18 cellular contexts compared by ENCODE assay signal in genomic region chr20:49420811-49421295, GRCh38.
DNase-seq lines count a peak whose midpoint lies in the region; ATAC-seq, FAIRE-seq and TF ChIP-seq lines count a peak whose summit lies in the region.
"Had no signal": no experiment of that assay in that cellular context is flagged by ENCODE, and none has a peak within 500 bp of the region (broad histone marks: within the 10 kb centered on the region; RNA-seq: fewer than 3 reads in every experiment).

No MANE protein-coding gene starts in this region.

- no peak overlapping the region for H3K23ac ChIP-seq in mesendoderm (ENCODE audit: low read length)

- H3K36me3 ChIP-seq in HepG2 (replicated peaks in 1 of 2; ENCODE audit: control insufficient read depth in 1 of 2, insufficient read depth in 2 of 2, low read length in 2 of 2) (no peaks in the 10 kb centered on the region), stomach (no peaks in the 10 kb centered on the region), mesendoderm (ENCODE audit: control insufficient read depth, insufficient read depth, low read length) (no peaks in the 10 kb centered on the region)
- H3K36me3 ChIP-seq: adrenal gland had no signal

- H4K5ac ChIP-seq in mesendoderm (ENCODE audit: low read length), result no peak overlapping the region

- H3K9me3 ChIP-seq in HepG2 (ENCODE audit: low read length) (no peaks in the 10 kb centered on the region), stomach (no peaks in the 10 kb centered on the region)
- H3K9me3 ChIP-seq: adrenal gland had no signal

- H3K4me3 ChIP-seq in epithelial cell of proximal tubule (ENCODE audit: low read depth, low read length) (no peak overlapping the region), HepG2 (replicated peaks in 1 of 3; ENCODE audit: insufficient read depth in 1 of 3, low read depth in 2 of 3, low read length in 3 of 3) (no peak overlapping the region), stomach (no peak overlapping the region), mesendoderm (ENCODE audit: low read length) (no peak overlapping the region)
- H3K4me3 ChIP-seq: adrenal gland had no signal

- no peak overlapping the region for H2BK15ac ChIP-seq in mesendoderm (replicated peaks; ENCODE audit: low read depth)

- no peak overlapping the region for H3K4ac ChIP-seq in mesendoderm (ENCODE audit: low read depth, low read length)

- no peak overlapping the region for H3K18ac ChIP-seq in mesendoderm (ENCODE audit: low read length)

- CTCF ChIA-PET in HepG2 (lab: Yijun Ruan, JAX; ENCODE audit: low intra/inter-chr PET ratio, low total read pairs), result no interaction called here

- H2BK5ac ChIP-seq in mesendoderm (ENCODE audit: low read length), result no peak overlapping the region

- intact Hi-C loops in HepG2 (cut with micrococcal nuclease; ENCODE audit: unreplicated experiment) (no loop called here), stomach (cut with DNase I; ENCODE audit: low total_unique reads) (no loop called here)

- DNase-seq in amniotic epithelial cell (ENCODE audit: low read depth) (peak; percentile 15), epithelial cell of proximal tubule (ENCODE audit: low read depth) (peak; percentile 70), HepG2 (ENCODE audit: low spot score) (no peak), stomach (no peak), mesendoderm (no peak), globus pallidus (ENCODE audit: low spot score) (no peak), AG20443 (ENCODE audit: low spot score) (no peak)
- DNase-seq: activated CD4-positive, CD25-positive, alpha-beta regulatory T cell; activated CD8-positive, alpha-beta T cell treated with anti-CD3 and anti-CD28 coated beads, Interleukin-2, amount 10 ng/mL, durations not matched to agents 7 days and 5 days; adrenal gland; COR-L47; HFFc6; NCI-H1694 treated with DMSO at 0.1 percent for 48 hours; NCI-H345; SHP77 treated with DMSO at 0.1 percent for 48 hours; T-helper 17 cell had no signal

- H2AK5ac ChIP-seq in mesendoderm (ENCODE audit: low read length), result no peak overlapping the region

- H3K4me1 ChIP-seq in HepG2 (ENCODE audit: insufficient read depth, low read length), result no peaks in the 10 kb centered on the region
- H3K4me1 ChIP-seq in stomach, result peaks cover 7 to 48% (median 32%) of the 10 kb centered on the region in 4 donors
- no peaks in the 10 kb centered on the region for H3K4me1 ChIP-seq in mesendoderm (ENCODE audit: control insufficient read depth, low read depth, low read length)
- H3K4me1 ChIP-seq: adrenal gland had no signal

- no peak for FAIRE-seq in HepG2 (lab: Jason Lieb, UNC)
- FAIRE-seq: frontal cortex had no signal

- no TSS peak for BruUV-seq in HepG2 (replicated peaks; lab: Mats Ljungman, UMichigan)

- no peak for TF ChIP-seq CTCF in epithelial cell of proximal tubule (conservative IDR thresholded peaks at IDR 0.05; ENCODE audit: low read depth, low read length)
- no peak for TF ChIP-seq CTCF in HepG2 (CRISPR knock-in tag; IDR thresholded peaks at IDR 0.05)
- no peak for TF ChIP-seq CTCF in stomach (IDR thresholded peaks at IDR 0.05)

- H3K27me3 ChIP-seq in HepG2 (ENCODE audit: control insufficient read depth in 1 of 2, insufficient read depth in 2 of 2, low read length in 2 of 2) (peaks cover 0 to 15% of the 10 kb centered on the region in 2 experiments; a peak in 1 of 5 replicates), stomach (no peaks in the 10 kb centered on the region), mesendoderm (ENCODE audit: insufficient read depth, low read length, poor library complexity) (no peaks in the 10 kb centered on the region)
- H3K27me3 ChIP-seq: adrenal gland had no signal

- TF ChIP-seq POLR2A in HepG2 (IDR thresholded peaks at IDR 0.05; ENCODE audit: insufficient read depth in 1 of 2, low read depth in 2 of 2, low read length in 2 of 2) (no peak), stomach (IDR thresholded peaks at IDR 0.05) (no peak)

- no peaks in the 10 kb centered on the region for H3K79me2 ChIP-seq in HepG2 (ENCODE audit: insufficient read depth, low read length)
- H3K79me2 ChIP-seq in mesendoderm (ENCODE audit: control insufficient read depth, insufficient read depth, low read length), result no peaks in the 10 kb centered on the region

- TF ChIP-seq RAD21 in HepG2 (CRISPR knock-in tag; IDR thresholded peaks at IDR 0.05), result no peak

- no peaks in the 10 kb centered on the region for H3K79me1 ChIP-seq in mesendoderm (ENCODE audit: low read length)

- ATAC-seq in HepG2 (no peak), GM21367 (IDR thresholded peaks at IDR 0.05; ENCODE audit: unreplicated experiment) (no peak)
- ATAC-seq: activated CD8-positive, alpha-beta T cell treated with anti-CD3 and anti-CD28 coated beads, Interleukin-2, amount 10 ng/mL, durations not matched to agents 7 days and 5 days; T-helper 17 cell had no signal

- H3K9ac ChIP-seq in HepG2 (ENCODE audit: insufficient read depth, low read depth, low read length) (no peak overlapping the region), mesendoderm (ENCODE audit: low read length) (no peak overlapping the region)

- H3K27ac ChIP-seq in HepG2 (ENCODE audit: extremely low read length, insufficient read depth, low read length) (no peak overlapping the region), stomach (peak overlapping the region in 4 of 5 donors; percentile 45 to 89 (median 58)), mesendoderm (ENCODE audit: low read depth, low read length) (no peak overlapping the region)
- H3K27ac ChIP-seq: adrenal gland had no signal

- TF ChIP-seq EP300 in HepG2 (IDR thresholded peaks at IDR 0.05; ENCODE audit: low read depth in 2 of 2, low read length in 2 of 2), result no peak
- no peak for TF ChIP-seq EP300 in HepG2 (CRISPR knock-in tag; IDR thresholded peaks at IDR 0.05; ENCODE audit: borderline replicate concordance)
- peak; percentile 76 for TF ChIP-seq EP300 in stomach (IDR thresholded peaks at IDR 0.05)

- POLR2A ChIA-PET in HepG2 (lab: Yijun Ruan, JAX), result no interaction called here

- H3K4me2 ChIP-seq in HepG2 (ENCODE audit: low read depth, low read length) (no peak overlapping the region), mesendoderm (ENCODE audit: low read length) (no peak overlapping the region)

- H4K20me1 ChIP-seq in HepG2 (ENCODE audit: insufficient read depth, low read length), result no peaks in the 10 kb centered on the region

- H4K8ac ChIP-seq in mesendoderm (ENCODE audit: low read depth, low read length), result no peak overlapping the region

- no peak overlapping the region for H3K56ac ChIP-seq in mesendoderm (ENCODE audit: low read length)

- WGBS in HepG2 (ENCODE audit: low lambda C conversion rate), result 10% methylated on average over 6 of the region's 6 CpGs
- 56 to 80% (median 78%) methylated on average over 6 of the region's 6 CpGs for WGBS in stomach, 5 donors
- no CpG with 5 or more reads among the region's 6 CpGs for WGBS in mesendoderm (ENCODE audit: extremely low coverage, insufficient coverage, low lambda C conversion rate)

- H2BK120ac ChIP-seq in mesendoderm (ENCODE audit: low read depth, low read length), result no peak overlapping the region

- in situ Hi-C loops in HepG2 (cut with HindIII; ENCODE audit: extremely low pct_ligation_motif_present, low pct_unique_long_range_greater_than_20kb), result no loop called here

- H2AFZ ChIP-seq in HepG2 (ENCODE audit: low read length), result no peak overlapping the region

TF ChIP-seq in HepG2, 621 proteins besides CTCF, POLR2A, EP300 and RAD21:
- TF ChIP-seq MNT (IDR thresholded peaks at IDR 0.05) (peak; percentile 78), ELF3 (CRISPR knock-in tag; IDR thresholded peaks at IDR 0.05) (no peak)

Comparison
In these comparisons a context has a peak if more than half of its experiments do, and no peak if none do; other contexts are left out.
1. DNase-seq: peak in amniotic epithelial cell (single experiment) and epithelial cell of proximal tubule (single experiment); none in HepG2 (single experiment), stomach (single experiment), mesendoderm (single experiment), globus pallidus (single experiment) and AG20443 (single experiment).
2. H3K27ac ChIP-seq: peak in stomach (4 of 5); none in HepG2 (single experiment) and mesendoderm (single experiment).